25 cellular contexts compared by ENCODE assay signal in genomic region chr10:17609523-17610079, GRCh38.
"Had no signal": no experiment of that assay in that cellular context is flagged by ENCODE, and none has a peak within 500 bp of the region (broad histone marks: within the 10 kb centered on the region; RNA-seq: fewer than 3 reads in every experiment).

No MANE protein-coding gene starts in this region.

- H3K9me3 ChIP-seq: adrenal gland, colonic mucosa had no signal

- H3K36me3 ChIP-seq: adrenal gland, colonic mucosa had no signal

- H3K9me3 Mint-ChIP-seq: activated CD4-positive, alpha-beta memory T cell treated with anti-CD3 and anti-CD28 coated beads for 36 hours; activated naive CD8-positive, alpha-beta T cell treated with anti-CD3 and anti-CD28 coated beads, Interleukin-2, amount 10 ng/mL, durations not matched to agents 7 days and 5 days; activated T-cell treated with anti-CD3 and anti-CD28 coated beads, Interleukin-2, amount 50 U/mL, for 4 hours; T-helper 1 cell treated with Interleukin-12 subunit alpha and Interleukin-12 subunit beta and Interleukin-4 antibody, amounts not matched to agents 30 μg/mL and 1 μg/mL, for 36 hours had no signal

- DNase-seq: activated CD4-positive, alpha-beta memory T cell treated with anti-CD3 and anti-CD28 coated beads for 36 hours; activated CD4-positive, alpha-beta T cell treated with anti-CD3 and anti-CD28 coated beads for 48 hours; activated CD4-positive, CD25-positive, alpha-beta regulatory T cell treated with anti-CD3 and anti-CD28 coated beads, Interleukin-2, amount 50 U/mL, for 72 hours; activated CD8-positive, alpha-beta memory T cell treated with anti-CD3 and anti-CD28 coated beads for 24 hours; activated gamma-delta T cell; activated naive CD4-positive, alpha-beta T cell treated with anti-CD3 and anti-CD28 coated beads, Interleukin-2, amount 50 U/mL, for 16 hours; activated naive CD8-positive, alpha-beta T cell treated with anti-CD3 and anti-CD28 coated beads, Interleukin-2, amount 10 ng/mL, durations not matched to agents 7 days and 5 days; activated T-cell treated with anti-CD3 and anti-CD28 coated beads, Interleukin-2, amount 50 U/mL, for 4 hours; adrenal gland; anterior cingulate cortex; caudate nucleus; colonic mucosa; IMR-90; KG1; NCI-H1092; NCI-H1417; NCI-H1930; NCI-H446 treated with DMSO at 0.1 percent for 48 hours; NCI-H524 treated with DMSO at 0.1 percent for 48 hours; NCI-H82; NK-92 treated with Interleukin-12 subunit alpha and Interleukin-12 subunit beta, amount 100 ng/mL, for 24 hours; PC-9; SHP77 treated with DMSO at 0.1 percent for 48 hours; T-helper 9 cell had no signal

- H3K4me3 Mint-ChIP-seq: activated CD4-positive, alpha-beta memory T cell treated with anti-CD3 and anti-CD28 coated beads for 36 hours; activated naive CD8-positive, alpha-beta T cell treated with anti-CD3 and anti-CD28 coated beads, Interleukin-2, amount 10 ng/mL, durations not matched to agents 7 days and 5 days; activated T-cell treated with anti-CD3 and anti-CD28 coated beads, Interleukin-2, amount 50 U/mL, for 4 hours; T-helper 1 cell treated with Interleukin-12 subunit alpha and Interleukin-12 subunit beta and Interleukin-4 antibody, amounts not matched to agents 30 μg/mL and 1 μg/mL, for 36 hours had no signal

- H3K27ac Mint-ChIP-seq: activated CD4-positive, alpha-beta memory T cell treated with anti-CD3 and anti-CD28 coated beads for 36 hours; activated naive CD8-positive, alpha-beta T cell treated with anti-CD3 and anti-CD28 coated beads, Interleukin-2, amount 10 ng/mL, durations not matched to agents 7 days and 5 days; T-helper 1 cell treated with Interleukin-12 subunit alpha and Interleukin-12 subunit beta and Interleukin-4 antibody, amounts not matched to agents 30 μg/mL and 1 μg/mL, for 36 hours had no signal

- H2AFZ ChIP-seq: PC-9 had no signal

- H3K27ac ChIP-seq: adrenal gland, colonic mucosa, PC-9 had no signal

- H3K4me1 ChIP-seq: adrenal gland, colonic mucosa had no signal

- H3K36me3 Mint-ChIP-seq: activated CD4-positive, alpha-beta memory T cell treated with anti-CD3 and anti-CD28 coated beads for 36 hours; activated naive CD8-positive, alpha-beta T cell treated with anti-CD3 and anti-CD28 coated beads, Interleukin-2, amount 10 ng/mL, durations not matched to agents 7 days and 5 days had no signal

- H3K27me3 ChIP-seq: adrenal gland, colonic mucosa had no signal

- H3K4me3 ChIP-seq: adrenal gland, colonic mucosa, PC-9 had no signal

- H3K27me3 Mint-ChIP-seq: activated CD4-positive, alpha-beta memory T cell treated with anti-CD3 and anti-CD28 coated beads for 36 hours had no signal

- H3K4me2 ChIP-seq: PC-9 had no signal
